Comparison of ENCODE assay signal across 20 cellular contexts in the genomic region with DNA sequence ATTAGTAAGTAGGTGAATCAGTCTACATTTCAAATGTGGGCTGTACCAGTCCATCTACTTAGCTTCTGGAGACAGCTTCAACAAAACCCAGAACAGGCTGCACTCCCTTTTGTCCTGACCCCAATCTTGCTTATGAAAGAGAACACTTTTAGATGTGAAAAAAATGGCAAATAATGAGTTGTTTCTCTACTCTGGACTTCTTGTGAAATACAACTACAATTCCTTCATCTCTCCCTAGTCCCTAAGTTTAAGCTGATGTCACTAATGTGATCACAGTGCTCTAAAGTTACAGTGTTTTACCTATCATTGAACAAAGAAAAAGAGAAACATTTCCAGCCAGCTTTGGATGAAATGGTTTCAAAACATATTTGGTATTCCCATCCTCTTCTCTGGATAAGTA.
"Had no signal": no experiment of that assay in that cellular context is flagged by ENCODE, and none has a peak within 500 bp of the region (broad histone marks: within the 10 kb centered on the region; RNA-seq: fewer than 3 reads in every experiment).

No MANE protein-coding gene starts in this region.

- H3K4me1 ChIP-seq: body of pancreas had no signal

- H3K27ac Mint-ChIP-seq: activated CD4-positive, alpha-beta T cell treated with anti-CD3 and anti-CD28 coated beads, Interleukin-2, amount 10 ng/mL, durations not matched to agents 7 days and 5 days; activated CD8-positive, alpha-beta memory T cell treated with anti-CD3 and anti-CD28 coated beads, Interleukin-2, amount 10 ng/mL, durations not matched to agents 7 days and 5 days; activated CD8-positive, alpha-beta T cell treated with anti-CD3 and anti-CD28 coated beads for 36 hours; activated naive CD4-positive, alpha-beta T cell treated with anti-CD3 and anti-CD28 coated beads, Interleukin-2, amount 10 ng/mL, durations not matched to agents 7 days and 5 days; memory B cell; naive B cell; stimulated activated naive B cell treated with anti-CD40 and anti-IgM and Interleukin-4, amounts not matched to agents 10 μg/mL and 1 μg/mL and 100 μg/mL, for 72 hours; T-helper 2 cell treated with Interferon-gamma antibody and Interleukin-4, amounts not matched to agents 5 μg/mL and 100 μg/mL, for 36 hours had no signal

- H3K9me3 Mint-ChIP-seq: activated CD4-positive, alpha-beta T cell treated with anti-CD3 and anti-CD28 coated beads, Interleukin-2, amount 10 ng/mL, durations not matched to agents 7 days and 5 days; activated CD8-positive, alpha-beta T cell treated with anti-CD3 and anti-CD28 coated beads for 36 hours; activated naive CD4-positive, alpha-beta T cell treated with anti-CD3 and anti-CD28 coated beads, Interleukin-2, amount 10 ng/mL, durations not matched to agents 7 days and 5 days; memory B cell; naive B cell; stimulated activated naive B cell treated with anti-CD40 and anti-IgM and Interleukin-4, amounts not matched to agents 10 μg/mL and 1 μg/mL and 100 μg/mL, for 72 hours; T-helper 2 cell treated with Interferon-gamma antibody and Interleukin-4, amounts not matched to agents 5 μg/mL and 100 μg/mL, for 36 hours had no signal

- H3K27ac ChIP-seq: body of pancreas, transverse colon, vagina, WERI-Rb-1 had no signal

- H3K36me3 ChIP-seq: transverse colon, vagina, WERI-Rb-1 had no signal

- H3K4me3 Mint-ChIP-seq: activated CD4-positive, alpha-beta T cell treated with anti-CD3 and anti-CD28 coated beads, Interleukin-2, amount 10 ng/mL, durations not matched to agents 7 days and 5 days; activated CD8-positive, alpha-beta memory T cell treated with anti-CD3 and anti-CD28 coated beads, Interleukin-2, amount 10 ng/mL, durations not matched to agents 7 days and 5 days; activated CD8-positive, alpha-beta T cell treated with anti-CD3 and anti-CD28 coated beads for 36 hours; activated naive CD4-positive, alpha-beta T cell treated with anti-CD3 and anti-CD28 coated beads, Interleukin-2, amount 10 ng/mL, durations not matched to agents 7 days and 5 days; memory B cell; naive B cell; stimulated activated naive B cell treated with anti-CD40 and anti-IgM and Interleukin-4, amounts not matched to agents 10 μg/mL and 1 μg/mL and 100 μg/mL, for 72 hours; T-helper 2 cell treated with Interferon-gamma antibody and Interleukin-4, amounts not matched to agents 5 μg/mL and 100 μg/mL, for 36 hours had no signal

- H3K4me3 ChIP-seq: body of pancreas, transverse colon, vagina had no signal

- H3K9me3 ChIP-seq: body of pancreas, transverse colon, vagina had no signal

- H3K27me3 ChIP-seq: body of pancreas, transverse colon, vagina had no signal

- H3K27me3 Mint-ChIP-seq: naive B cell had no signal

- H3K4me1 Mint-ChIP-seq: activated CD4-positive, alpha-beta T cell treated with anti-CD3 and anti-CD28 coated beads, Interleukin-2, amount 10 ng/mL, durations not matched to agents 7 days and 5 days; activated CD8-positive, alpha-beta memory T cell treated with anti-CD3 and anti-CD28 coated beads, Interleukin-2, amount 10 ng/mL, durations not matched to agents 7 days and 5 days; activated naive CD4-positive, alpha-beta T cell treated with anti-CD3 and anti-CD28 coated beads, Interleukin-2, amount 10 ng/mL, durations not matched to agents 7 days and 5 days; memory B cell had no signal

- DNase-seq: activated CD4-positive, alpha-beta T cell treated with anti-CD3 and anti-CD28 coated beads, Interleukin-2, amount 10 ng/mL, durations not matched to agents 7 days and 5 days; activated CD4-positive, CD25-positive, alpha-beta regulatory T cell treated with anti-CD3 and anti-CD28 coated beads, Interleukin-2, amount 50 U/mL, for 72 hours; activated CD8-positive, alpha-beta memory T cell treated with anti-CD3 and anti-CD28 coated beads, Interleukin-2, amount 10 ng/mL, durations not matched to agents 7 days and 5 days; activated CD8-positive, alpha-beta T cell treated with anti-CD3 and anti-CD28 coated beads for 36 hours; activated effector memory CD4-positive, alpha-beta T cell treated with anti-CD3 and anti-CD28 coated beads, Interleukin-2, amount 50 U/mL, for 16 hours; activated naive CD4-positive, alpha-beta T cell treated with anti-CD3 and anti-CD28 coated beads, Interleukin-2, amount 10 ng/mL, durations not matched to agents 7 days and 5 days; activated T-cell treated with anti-CD3 and anti-CD28 coated beads for 4 hours; body of pancreas; dermis blood vessel endothelial cell; effector CD8-positive, alpha-beta T cell; left cardiac atrium; naive B cell; stimulated activated CD4-positive, alpha-beta T cell treated with anti-CD3 and anti-CD28 coated beads, Interleukin-2, amount 100 ng/mL, for 48 hours; stimulated activated CD8-positive, alpha-beta memory T cell treated with anti-CD3 and anti-CD28 coated beads, Interleukin-4, amount 100 ng/mL, for 48 hours; stimulated activated naive B cell treated with anti-CD40 and anti-IgM and Interleukin-4, amounts not matched to agents 10 μg/mL and 1 μg/mL and 100 μg/mL, for 72 hours; transverse colon; WERI-Rb-1 had no signal

- H3K36me3 Mint-ChIP-seq: activated CD8-positive, alpha-beta memory T cell treated with anti-CD3 and anti-CD28 coated beads, Interleukin-2, amount 10 ng/mL, durations not matched to agents 7 days and 5 days; activated naive CD4-positive, alpha-beta T cell treated with anti-CD3 and anti-CD28 coated beads, Interleukin-2, amount 10 ng/mL, durations not matched to agents 7 days and 5 days; memory B cell; naive B cell; stimulated activated naive B cell treated with anti-CD40 and anti-IgM and Interleukin-4, amounts not matched to agents 10 μg/mL and 1 μg/mL and 100 μg/mL, for 72 hours had no signal
